In genomic region chr19:48591021-48591420, GRCh38 we compare ENCODE assay signal across 15 cellular contexts. TPM values are rescaled to one million over a fixed set of nuclear protein-coding genes. Genes with fewer than 3 reads are reported as not detected.
A peak's percentile ranks its signal among the peaks of the same experiment; 100 is the strongest.
DNase-seq lines count a peak whose midpoint lies in the region; ATAC-seq, FAIRE-seq and TF ChIP-seq lines count a peak whose summit lies in the region.
"Had no signal": no experiment of that assay in that cellular context is flagged by ENCODE, and none has a peak within 500 bp of the region (broad histone marks: within the 10 kb centered on the region; RNA-seq: fewer than 3 reads in every experiment).

No MANE protein-coding gene starts in this region.

- no peak for TF ChIP-seq POLR2A in H1 (IDR thresholded peaks at IDR 0.05; ENCODE audit: control extremely low read depth in 1 of 2, low read depth in 2 of 2, low read length in 2 of 2)

- H3K14ac ChIP-seq in H1 (ENCODE audit: insufficient read length): no peak overlapping the region

- H3K23me2 ChIP-seq in H1 (ENCODE audit: low read depth, low read length): peaks cover 5% of the 10 kb centered on the region; the same call in 1 of the 2 replicates

- no peaks in the 10 kb centered on the region for H3K9me3 Mint-ChIP-seq in CD4-positive, alpha-beta T cell
- H3K9me3 Mint-ChIP-seq in naive thymus-derived CD8-positive, alpha-beta T cell: no peaks in the 10 kb centered on the region
- H3K9me3 Mint-ChIP-seq: CD4-positive, CD25-positive, alpha-beta regulatory T cell; T-cell had no signal

- H4K91ac ChIP-seq in H1 (replicated peaks; ENCODE audit: insufficient read length, low read length): no peak overlapping the region

- no peaks in the 10 kb centered on the region for H3K9me3 ChIP-seq in CD4-positive, alpha-beta T cell (ENCODE audit: control insufficient read depth, low read length)
- H3K9me3 ChIP-seq in H1 (ENCODE audit: insufficient read depth in 2 of 2, low read depth in 1 of 2, low read length in 1 of 2): no peaks in the 10 kb centered on the region
- H3K9me3 ChIP-seq: gastroesophageal sphincter had no signal

- CTCF ChIA-PET in CD4-positive, alpha-beta T cell (lab: Charles Lee): interaction anchor here (0.9 to 1.4 kb wide), 2 partner anchors 18 to 85 kb away, joined by 3 read pairs; no protein-coding TSS in a partner anchor
- CTCF ChIA-PET in H1 (lab: Charles Lee; ENCODE audit: partially characterized antibody): interaction anchor here (0.9 to 16.8 kb wide), 9 partner anchors 17 to 141 kb away, joined by 3 to 353 read pairs (median 8); partner anchors contain the start of genes FAM83E, RPL18 and SPACA4

- FAIRE-seq in H1 (lab: Jason Lieb, UNC): no peak

- no peak overlapping the region for H3K4ac ChIP-seq in H1 (replicated peaks; ENCODE audit: insufficient read length, low read depth, low read length)

- H3K27me3 ChIP-seq in CD4-positive, alpha-beta T cell (ENCODE audit: control insufficient read depth, insufficient read depth, low read length): no peaks in the 10 kb centered on the region
- peaks cover 0 to 7% (median 1%) of the 10 kb centered on the region in 4 experiments; a peak in 2 of 7 replicates for H3K27me3 ChIP-seq in H1 (replicated peaks in 1 of 4; ENCODE audit: control insufficient read depth in 3 of 4, extremely low read depth in 1 of 4, insufficient read depth in 3 of 4, low read length in 3 of 4)
- H3K27me3 ChIP-seq: dorsolateral prefrontal cortex, gastroesophageal sphincter had no signal

- H2BK20ac ChIP-seq in H1 (ENCODE audit: low read length): no peak overlapping the region

- no peak overlapping the region for H4K5ac ChIP-seq in H1 (ENCODE audit: insufficient read length, low read depth, low read length)

- no peaks in the 10 kb centered on the region for H3K36me3 Mint-ChIP-seq in CD4-positive, alpha-beta T cell (ENCODE audit: low read depth)
- H3K36me3 Mint-ChIP-seq in naive thymus-derived CD8-positive, alpha-beta T cell: no peaks in the 10 kb centered on the region
- H3K36me3 Mint-ChIP-seq: activated naive CD8-positive, alpha-beta T cell; CD4-positive, CD25-positive, alpha-beta regulatory T cell; T-cell had no signal

- intact Hi-C loops in CD4-positive, alpha-beta T cell (cut with DNase I, micrococcal nuclease): no loop called here

- no peak overlapping the region for H3K23ac ChIP-seq in H1 (ENCODE audit: insufficient read length)

- no peak overlapping the region for H3K4me2 ChIP-seq in H1 (ENCODE audit: insufficient read depth in 1 of 2, low read depth in 2 of 2, low read length in 2 of 2)

- H3K27me3 Mint-ChIP-seq in CD4-positive, alpha-beta T cell: no peaks in the 10 kb centered on the region
- peaks cover 0 to 3% (median 0%) of the 10 kb centered on the region in 5 donors for H3K27me3 Mint-ChIP-seq in naive thymus-derived CD8-positive, alpha-beta T cell
- H3K27me3 Mint-ChIP-seq: activated naive CD8-positive, alpha-beta T cell; CD4-positive, CD25-positive, alpha-beta regulatory T cell had no signal

- H2BK120ac ChIP-seq in H1 (replicated peaks; ENCODE audit: low read depth, low read length): no peak overlapping the region

- no peak for TF ChIP-seq CTCF in CD4-positive, alpha-beta T cell (IDR thresholded peaks at IDR 0.05)
- TF ChIP-seq CTCF in H1 (IDR thresholded peaks at IDR 0.05; ENCODE audit: control extremely low read depth in 1 of 3, insufficient read depth in 1 of 3, low read depth in 1 of 3, low read length in 3 of 3): peak in 2 of 3 experiments; percentile 51 to 90; a peak in 3 of 4 replicates

- no peak overlapping the region for H3K56ac ChIP-seq in H1 (replicated peaks; ENCODE audit: insufficient read length, low read depth, low read length)

- H3K27ac Mint-ChIP-seq in CD4-positive, alpha-beta T cell: no peak overlapping the region
- H3K27ac Mint-ChIP-seq in naive thymus-derived CD8-positive, alpha-beta T cell: peak overlapping the region in 1 of 10 donors; percentile 29
- H3K27ac Mint-ChIP-seq: activated naive CD8-positive, alpha-beta T cell had no signal

- POLR2A ChIA-PET in CD4-positive, alpha-beta T cell (lab: Charles Lee): no interaction called here
- POLR2A ChIA-PET in H1 (lab: Charles Lee; ENCODE audit: partially characterized antibody): interaction anchor here (0.6 to 16.9 kb wide), 6 partner anchors 15 to 182 kb away, joined by 3 to 175 read pairs (median 4); partner anchors contain the start of genes FAM83E, RPL18 and SPHK2
- POLR2A ChIA-PET in naive thymus-derived CD8-positive, alpha-beta T cell (lab: Charles Lee): no interaction called here

- no peaks in the 10 kb centered on the region for H3K79me1 ChIP-seq in H1 (ENCODE audit: low read depth, low read length)

- no peak for TF ChIP-seq EP300 in H1 (IDR thresholded peaks at IDR 0.05; ENCODE audit: borderline replicate concordance in 1 of 2, low read depth in 2 of 2, low read length in 2 of 2)

- H2BK12ac ChIP-seq in H1 (ENCODE audit: low read depth, low read length): no peak overlapping the region

- H3K27ac ChIP-seq in CD4-positive, alpha-beta T cell (ENCODE audit: low read depth, low read length): no peak overlapping the region
- H3K27ac ChIP-seq in H1 (ENCODE audit: low read depth, low read length): no peak overlapping the region
- H3K27ac ChIP-seq: dorsolateral prefrontal cortex, gastroesophageal sphincter had no signal

- 0 out of 2 replicates have a peak overlapping the region, but pooled peaks have one; percentile 6 for H2AK5ac ChIP-seq in H1 (ENCODE audit: low read depth, low read length)

- H3K9ac ChIP-seq in H1 (replicated peaks in 1 of 4; ENCODE audit: extremely low read depth in 1 of 4, low read depth in 3 of 4, low read length in 3 of 4): no peak overlapping the region

- peaks cover 0 to 4% (median 1%) of the 10 kb centered on the region in 4 experiments; a peak in 3 of 7 replicates for H3K4me1 ChIP-seq in H1 (replicated peaks in 1 of 4; ENCODE audit: control insufficient read depth in 3 of 4, insufficient read depth in 4 of 4, low read length in 3 of 4)

- no peak overlapping the region for H2AFZ ChIP-seq in H1 (ENCODE audit: low read length)

- peaks cover 15% of the 10 kb centered on the region for H3K4me1 Mint-ChIP-seq in CD4-positive, alpha-beta T cell (ENCODE audit: low read depth)
- H3K4me1 Mint-ChIP-seq in naive thymus-derived CD8-positive, alpha-beta T cell: peaks cover 10 to 17% (median 14%) of the 10 kb centered on the region in 4 donors

- no peaks in the 10 kb centered on the region for H3K79me2 ChIP-seq in H1 (ENCODE audit: control insufficient read depth in 1 of 2, insufficient read depth in 2 of 2, low read length in 2 of 2)

- H3K4me3 Mint-ChIP-seq in CD4-positive, alpha-beta T cell: peak overlapping the region; percentile 38
- no peak overlapping the region for H3K4me3 Mint-ChIP-seq in naive thymus-derived CD8-positive, alpha-beta T cell
- H3K4me3 Mint-ChIP-seq: activated naive CD8-positive, alpha-beta T cell; T-cell had no signal

- H4K8ac ChIP-seq in H1 (ENCODE audit: extremely low read depth, insufficient read depth, low read length): no peak overlapping the region

- no peaks in the 10 kb centered on the region for H4K20me1 ChIP-seq in H1 (replicated peaks in 1 of 2; ENCODE audit: control insufficient read depth in 1 of 2, insufficient read depth in 2 of 2, low read length in 2 of 2)

- no peak overlapping the region for H3K4me3 ChIP-seq in H1 (ENCODE audit: extremely low read depth in 1 of 4, insufficient read depth in 2 of 4, low read depth in 3 of 4, low read length in 4 of 4)
- H3K4me3 ChIP-seq: dorsolateral prefrontal cortex, gastroesophageal sphincter had no signal

- no peaks in the 10 kb centered on the region for H3K36me3 ChIP-seq in H1 (ENCODE audit: control insufficient read depth in 2 of 4, insufficient read depth in 4 of 4, low read length in 3 of 4)
- H3K36me3 ChIP-seq: gastroesophageal sphincter had no signal

- no peak overlapping the region for H2BK5ac ChIP-seq in H1 (ENCODE audit: low read depth, low read length)

- DNase-seq in CD4-positive, alpha-beta T cell: no peak
- peak; percentile 24 for DNase-seq in LHCN-M2 (ENCODE audit: low read depth)
- DNase-seq in H1 (ENCODE audit: low read depth in 1 of 2, low spot score in 2 of 2): no peak
- DNase-seq in naive thymus-derived CD8-positive, alpha-beta T cell: no peak
- DNase-seq: activated CD8-positive, alpha-beta memory T cell treated with anti-CD3 and anti-CD28 coated beads for 24 hours; CD4-positive, CD25-positive, alpha-beta regulatory T cell; dorsolateral prefrontal cortex; left ventricle myocardium superior; NCI-H1930; occipital lobe; T-cell had no signal

- 83% methylated on average over 4 of the region's 5 CpGs; no CpG with 5 or more reads in 1 of the 2 experiments for WGBS in H1 (ENCODE audit: extremely low coverage in 1 of 2, insufficient coverage in 1 of 2, insufficient read length in 1 of 2, insufficient replicate concordance in 2 of 2, low coverage in 1 of 2, low lambda C conversion rate in 2 of 2, missing lambda C conversion rate in 1 of 2), 2 experiments

- no peak overlapping the region for H3K18ac ChIP-seq in H1 (ENCODE audit: extremely low read depth, low read length)

- no peak for ATAC-seq in CD4-positive, alpha-beta T cell (ENCODE audit: poor library complexity)
- no peak for ATAC-seq in naive thymus-derived CD8-positive, alpha-beta T cell
- ATAC-seq in GM21360 (IDR thresholded peaks at IDR 0.05; ENCODE audit: unreplicated experiment) (no peak), GM19397 (IDR thresholded peaks at IDR 0.05; ENCODE audit: unreplicated experiment) (no peak)
- ATAC-seq: gastroesophageal sphincter, left ventricle myocardium superior, T-cell had no signal

- TF ChIP-seq RAD21 in H1 (IDR thresholded peaks at IDR 0.05 in 1 of 2, conservative IDR thresholded peaks at IDR 0.05 in 1 of 2; ENCODE audit: low read depth in 2 of 2, low read length in 2 of 2): peak; percentile 38 to 53

- H2BK15ac ChIP-seq in H1 (ENCODE audit: low read length): no peak overlapping the region

RNA-seq across cellular contexts. Expression of gene SPACA4, which starts 15.5 kb away (rescaled TPM):
- total RNA-seq in CD4-positive, alpha-beta T cell: not detected
- not detected in 2 replicates for total RNA-seq in LHCN-M2 (2014; rRNA removed)
- polyA plus RNA-seq in LHCN-M2 (2012): not detected
- not detected in 2 replicates for total RNA-seq in H1 (2021; fragmentation: NEBNext Ultra II Directional; extraction: Animal tissue kit (Norgen Biotek cat#: 25700))
- polyA plus RNA-seq in H1 (2011; rRNA removed): not detected in 2 replicates
- polyA plus RNA-seq in H1 (2011; cell fraction: cytosol; rRNA removed): not detected
- polyA plus RNA-seq in H1 (2011; cell fraction: nucleus; rRNA removed): not detected
- 0.27 to 1.1 TPM (median 0.53 TPM) in 4 replicates for polyA plus RNA-seq in H1 (2012, experiment 1 of 2)
- 1.5 TPM for polyA plus RNA-seq in H1 (2012, experiment 2 of 2)
- polyA plus RNA-seq in H1 (2013, experiment 1 of 2): not detected
- polyA plus RNA-seq in H1 (2013, experiment 2 of 2): not detected
- not detected in 2 replicates for polyA minus RNA-seq in H1 (2011; rRNA and poly(A)+ RNA removed)
- not detected for polyA minus RNA-seq in H1 (2011; cell fraction: cytosol; rRNA and poly(A)+ RNA removed)
- polyA minus RNA-seq in H1 (2011; cell fraction: nucleus; rRNA and poly(A)+ RNA removed): not detected
- not detected for total RNA-seq in naive thymus-derived CD8-positive, alpha-beta T cell
- polyA plus RNA-seq in naive thymus-derived CD8-positive, alpha-beta T cell: not detected
- total RNA-seq: CD4-positive, CD25-positive, alpha-beta regulatory T cell; dorsolateral prefrontal cortex; gastroesophageal sphincter; left ventricle myocardium superior; occipital lobe; T-cell had no signal

RNA-seq across cellular contexts. Expression of gene FAM83E, which starts 23.9 kb away (rescaled TPM):
- 1 to 10 TPM; 1.6 to 2.6 TPM for total RNA-seq in CD4-positive, alpha-beta T cell
- total RNA-seq in LHCN-M2 (2014; rRNA removed): not detected in 2 replicates
- not detected for polyA plus RNA-seq in LHCN-M2 (2012)
- total RNA-seq in H1 (2021; fragmentation: NEBNext Ultra II Directional; extraction: Animal tissue kit (Norgen Biotek cat#: 25700)): 5.3 and 6.5 TPM in 2 replicates
- polyA plus RNA-seq in H1 (2011; rRNA removed): 1.8 and 2.5 TPM in 2 replicates
- polyA plus RNA-seq in H1 (2011; cell fraction: cytosol; rRNA removed): 3.0 TPM
- polyA plus RNA-seq in H1 (2011; cell fraction: nucleus; rRNA removed): 5.5 TPM
- polyA plus RNA-seq in H1 (2012, experiment 1 of 2): 3.1 to 4.6 TPM (median 3.9 TPM) in 4 replicates
- polyA plus RNA-seq in H1 (2012, experiment 2 of 2): 1.4 TPM
- 3.6 TPM for polyA plus RNA-seq in H1 (2013, experiment 1 of 2)
- 2.4 TPM for polyA plus RNA-seq in H1 (2013, experiment 2 of 2)
- 1.1 TPM in 2 replicates for polyA minus RNA-seq in H1 (2011; rRNA and poly(A)+ RNA removed)
- 2.1 TPM for polyA minus RNA-seq in H1 (2011; cell fraction: cytosol; rRNA and poly(A)+ RNA removed)
- polyA minus RNA-seq in H1 (2011; cell fraction: nucleus; rRNA and poly(A)+ RNA removed): 2.4 TPM
- total RNA-seq in naive thymus-derived CD8-positive, alpha-beta T cell: 1 to 10 TPM; 8.0 TPM
- polyA plus RNA-seq in naive thymus-derived CD8-positive, alpha-beta T cell: not detected
- total RNA-seq: left ventricle myocardium superior had no signal

RNA-seq across cellular contexts. Expression of gene RPL18, which starts 28.0 kb away (rescaled TPM):
- 1,000 to 10,000 TPM; 2,820 to 2,913 TPM for total RNA-seq in CD4-positive, alpha-beta T cell
- 1,651 and 2,205 TPM in 2 replicates for total RNA-seq in LHCN-M2 (2014; rRNA removed)
- 2,831 TPM for polyA plus RNA-seq in LHCN-M2 (2012)
- 1,669 and 1,693 TPM in 2 replicates for total RNA-seq in H1 (2021; fragmentation: NEBNext Ultra II Directional; extraction: Animal tissue kit (Norgen Biotek cat#: 25700))
- 2,789 and 3,426 TPM in 2 replicates for polyA plus RNA-seq in H1 (2011; rRNA removed)
- 2,747 TPM for polyA plus RNA-seq in H1 (2011; cell fraction: cytosol; rRNA removed)
- polyA plus RNA-seq in H1 (2011; cell fraction: nucleus; rRNA removed): 1,998 TPM
- polyA plus RNA-seq in H1 (2012, experiment 1 of 2): 1,368 to 3,492 TPM (median 2,780 TPM) in 4 replicates
- 5,563 TPM for polyA plus RNA-seq in H1 (2012, experiment 2 of 2)
- polyA plus RNA-seq in H1 (2013, experiment 1 of 2): 2,312 TPM
- 2,245 TPM for polyA plus RNA-seq in H1 (2013, experiment 2 of 2)
- polyA minus RNA-seq in H1 (2011; rRNA and poly(A)+ RNA removed): 621 and 624 TPM in 2 replicates
- 738 TPM for polyA minus RNA-seq in H1 (2011; cell fraction: cytosol; rRNA and poly(A)+ RNA removed)
- 950 TPM for polyA minus RNA-seq in H1 (2011; cell fraction: nucleus; rRNA and poly(A)+ RNA removed)
- total RNA-seq in naive thymus-derived CD8-positive, alpha-beta T cell: 1,000 to 10,000 TPM; 2,380 to 2,437 TPM
- polyA plus RNA-seq in naive thymus-derived CD8-positive, alpha-beta T cell: 1,000 to 10,000 TPM; 2,610 to 3,008 (median 2,848) TPM

RNA-seq across cellular contexts. Expression of gene SPHK2, which starts 28.3 kb away (rescaled TPM):
- total RNA-seq in CD4-positive, alpha-beta T cell: 10 to 100 TPM; 14.1 to 15.3 TPM
- 13.3 and 16.2 TPM in 2 replicates for total RNA-seq in LHCN-M2 (2014; rRNA removed)
- polyA plus RNA-seq in LHCN-M2 (2012): 13.0 TPM
- total RNA-seq in H1 (2021; fragmentation: NEBNext Ultra II Directional; extraction: Animal tissue kit (Norgen Biotek cat#: 25700)): 60.9 and 61.6 TPM in 2 replicates
- 43.9 and 81.8 TPM in 2 replicates for polyA plus RNA-seq in H1 (2011; rRNA removed)
- polyA plus RNA-seq in H1 (2011; cell fraction: cytosol; rRNA removed): 48.1 TPM
- polyA plus RNA-seq in H1 (2011; cell fraction: nucleus; rRNA removed): 85.3 TPM
- 43.7 to 47.8 TPM (median 45.2 TPM) in 4 replicates for polyA plus RNA-seq in H1 (2012, experiment 1 of 2)
- 41.5 TPM for polyA plus RNA-seq in H1 (2012, experiment 2 of 2)
- polyA plus RNA-seq in H1 (2013, experiment 1 of 2): 28.9 TPM
- polyA plus RNA-seq in H1 (2013, experiment 2 of 2): 25.8 TPM
- 21.2 and 25.9 TPM in 2 replicates for polyA minus RNA-seq in H1 (2011; rRNA and poly(A)+ RNA removed)
- polyA minus RNA-seq in H1 (2011; cell fraction: cytosol; rRNA and poly(A)+ RNA removed): 37.9 TPM
- 55.2 TPM for polyA minus RNA-seq in H1 (2011; cell fraction: nucleus; rRNA and poly(A)+ RNA removed)
- total RNA-seq in naive thymus-derived CD8-positive, alpha-beta T cell: 10 to 100 TPM; 39.1 to 40.4 TPM
- polyA plus RNA-seq in naive thymus-derived CD8-positive, alpha-beta T cell: 1 to 10 TPM; 7.5 to 9.1 (median 8.3) TPM

RNA-seq across cellular contexts. Expression of gene SULT2B1, which starts 39.0 kb away (rescaled TPM):
- total RNA-seq in CD4-positive, alpha-beta T cell: not detected
- not detected in 2 replicates for total RNA-seq in LHCN-M2 (2014; rRNA removed)
- polyA plus RNA-seq in LHCN-M2 (2012): 0.15 TPM
- total RNA-seq in H1 (2021; fragmentation: NEBNext Ultra II Directional; extraction: Animal tissue kit (Norgen Biotek cat#: 25700)): 0.99 and 1.5 TPM in 2 replicates
- polyA plus RNA-seq in H1 (2011; rRNA removed): 2.6 and 3.8 TPM in 2 replicates
- 2.3 TPM for polyA plus RNA-seq in H1 (2011; cell fraction: cytosol; rRNA removed)
- polyA plus RNA-seq in H1 (2011; cell fraction: nucleus; rRNA removed): 1.2 TPM
- 1.0 to 2.2 TPM (median 1.6 TPM) in 4 replicates for polyA plus RNA-seq in H1 (2012, experiment 1 of 2)
- 1.00 TPM for polyA plus RNA-seq in H1 (2012, experiment 2 of 2)
- polyA plus RNA-seq in H1 (2013, experiment 1 of 2): 1.5 TPM
- polyA plus RNA-seq in H1 (2013, experiment 2 of 2): 1.4 TPM
- polyA minus RNA-seq in H1 (2011; rRNA and poly(A)+ RNA removed): 0.59 TPM in 1 of 2 replicates, not detected in the other
- 1.2 TPM for polyA minus RNA-seq in H1 (2011; cell fraction: cytosol; rRNA and poly(A)+ RNA removed)
- not detected for polyA minus RNA-seq in H1 (2011; cell fraction: nucleus; rRNA and poly(A)+ RNA removed)
- total RNA-seq in naive thymus-derived CD8-positive, alpha-beta T cell: not detected
- under 1 TPM in 1 of 3 donors, not detected in 2; 0.18 TPM for polyA plus RNA-seq in naive thymus-derived CD8-positive, alpha-beta T cell
- total RNA-seq: CD4-positive, CD25-positive, alpha-beta regulatory T cell; occipital lobe; T-cell had no signal
